ENCODE assay signal across 18 cellular contexts in genomic region chr11:74806267-74806666, GRCh38.
"Had no signal": no experiment of that assay in that cellular context is flagged by ENCODE, and none has a peak within 500 bp of the region (broad histone marks: within the 10 kb centered on the region; RNA-seq: fewer than 3 reads in every experiment).

No MANE protein-coding gene starts in this region.

- H3K27ac Mint-ChIP-seq: activated B cell treated with CpG ODN at 0.5 μM for 24 hours; activated CD4-positive, alpha-beta T cell treated with anti-CD3 and anti-CD28 coated beads, Interleukin-2, amount 10 ng/mL, durations not matched to agents 7 days and 5 days; activated naive CD4-positive, alpha-beta T cell treated with anti-CD3 and anti-CD28 coated beads, Interleukin-2, amount 10 ng/mL, durations not matched to agents 7 days and 5 days; activated T-helper 2 cell treated with anti-CD3 and anti-CD28 coated beads, Interferon-gamma antibody, Interleukin-2, Interleukin-4, amounts not matched to agents 10 μg/mL and 5 μg/mL and 100 μg/mL, durations not matched to agents 14 hours and 24 hours and 36 hours; naive thymus-derived CD8-positive, alpha-beta T cell; progenitor cell of endocrine pancreas; T-helper 1 cell treated with Interleukin-12 subunit alpha and Interleukin-12 subunit beta and Interleukin-4 antibody, amounts not matched to agents 30 μg/mL and 1 μg/mL, for 36 hours; type B pancreatic cell had no signal

- H3K4me3 Mint-ChIP-seq: activated B cell treated with CpG ODN at 0.5 μM for 24 hours; activated CD4-positive, alpha-beta T cell treated with anti-CD3 and anti-CD28 coated beads, Interleukin-2, amount 10 ng/mL, durations not matched to agents 7 days and 5 days; activated naive CD4-positive, alpha-beta T cell treated with anti-CD3 and anti-CD28 coated beads, Interleukin-2, amount 10 ng/mL, durations not matched to agents 7 days and 5 days; central memory CD8-positive, alpha-beta T cell; effector memory CD8-positive, alpha-beta T cell; naive thymus-derived CD8-positive, alpha-beta T cell; T-helper 1 cell treated with Interleukin-12 subunit alpha and Interleukin-12 subunit beta and Interleukin-4 antibody, amounts not matched to agents 30 μg/mL and 1 μg/mL, for 36 hours; type B pancreatic cell had no signal

- H3K9me3 ChIP-seq: mucosa of descending colon, suprapubic skin had no signal

- ATAC-seq: effector memory CD8-positive, alpha-beta T cell; mucosa of descending colon; naive thymus-derived CD8-positive, alpha-beta T cell; sciatic nerve had no signal

- H3K36me3 Mint-ChIP-seq: activated naive CD4-positive, alpha-beta T cell treated with anti-CD3 and anti-CD28 coated beads, Interleukin-2, amount 10 ng/mL, durations not matched to agents 7 days and 5 days had no signal

- FAIRE-seq: TTC549 had no signal

- H3K27me3 Mint-ChIP-seq: activated B cell treated with CpG ODN at 0.5 μM for 24 hours; activated CD4-positive, alpha-beta T cell treated with anti-CD3 and anti-CD28 coated beads, Interleukin-2, amount 10 ng/mL, durations not matched to agents 7 days and 5 days; activated naive CD4-positive, alpha-beta T cell treated with anti-CD3 and anti-CD28 coated beads, Interleukin-2, amount 10 ng/mL, durations not matched to agents 7 days and 5 days; central memory CD8-positive, alpha-beta T cell; effector memory CD8-positive, alpha-beta T cell; naive thymus-derived CD8-positive, alpha-beta T cell; progenitor cell of endocrine pancreas; type B pancreatic cell had no signal

- H3K9me3 Mint-ChIP-seq: activated B cell treated with CpG ODN at 0.5 μM for 24 hours; activated naive CD4-positive, alpha-beta T cell treated with anti-CD3 and anti-CD28 coated beads, Interleukin-2, amount 10 ng/mL, durations not matched to agents 7 days and 5 days; activated T-helper 2 cell treated with anti-CD3 and anti-CD28 coated beads, Interferon-gamma antibody, Interleukin-2, Interleukin-4, amounts not matched to agents 10 μg/mL and 5 μg/mL and 100 μg/mL, durations not matched to agents 14 hours and 24 hours and 36 hours; central memory CD8-positive, alpha-beta T cell; effector memory CD8-positive, alpha-beta T cell; naive thymus-derived CD8-positive, alpha-beta T cell; T-helper 1 cell treated with Interleukin-12 subunit alpha and Interleukin-12 subunit beta and Interleukin-4 antibody, amounts not matched to agents 30 μg/mL and 1 μg/mL, for 36 hours; type B pancreatic cell had no signal

- DNase-seq: activated B cell treated with CpG ODN at 0.5 μM for 24 hours; activated CD4-positive, alpha-beta T cell treated with anti-CD3 and anti-CD28 coated beads, Interleukin-2, amount 10 ng/mL, durations not matched to agents 7 days and 5 days; activated naive CD4-positive, alpha-beta T cell treated with anti-CD3 and anti-CD28 coated beads, Interleukin-2, amount 10 ng/mL, durations not matched to agents 7 days and 5 days; activated T-cell treated with anti-CD3 and anti-CD28 coated beads for 4 hours; cortex of kidney; effector memory CD8-positive, alpha-beta T cell; left cardiac atrium; mucosa of descending colon; naive thymus-derived CD8-positive, alpha-beta T cell; stimulated activated naive CD4-positive, alpha-beta T cell treated with Interleukin-2 at 50 U/mL for 16 hours had no signal

- H3K27ac ChIP-seq: suprapubic skin had no signal

- H3K4me3 ChIP-seq: mucosa of descending colon, suprapubic skin had no signal

- H3K4me1 ChIP-seq: suprapubic skin had no signal

- H3K27me3 ChIP-seq: suprapubic skin had no signal
